ENCODE assay signal across 11 cellular contexts in the genomic region with DNA sequence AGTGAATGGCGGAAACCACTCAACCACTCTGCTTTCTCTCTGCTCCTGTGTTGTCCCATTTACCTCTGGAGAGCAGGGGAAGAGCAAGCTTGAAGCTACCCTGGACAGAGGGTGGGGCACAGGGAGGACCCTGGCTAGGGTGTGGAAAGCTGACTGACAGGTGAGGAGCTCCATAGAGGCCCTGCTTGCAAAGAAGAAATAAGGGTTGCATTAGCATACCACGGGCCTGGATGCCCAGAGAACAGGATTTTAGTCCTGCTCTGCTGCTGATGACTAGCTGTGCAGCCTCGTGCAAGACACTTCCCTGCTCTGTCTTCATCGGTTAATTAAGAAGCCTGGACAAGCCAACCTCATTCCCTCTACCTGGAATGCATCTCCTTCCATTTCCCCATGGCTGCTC.
DNase-seq lines count a peak whose midpoint lies in the region; TF ChIP-seq lines count a peak whose summit lies in the region.
"Had no signal": no experiment of that assay in that cellular context is flagged by ENCODE, and none has a peak within 500 bp of the region (broad histone marks: within the 10 kb centered on the region; RNA-seq: fewer than 3 reads in every experiment).

No MANE protein-coding gene starts in this region.

- H3K4me3 ChIP-seq in WERI-Rb-1 (ENCODE audit: low read depth, low read length): no peak overlapping the region
- H3K4me3 ChIP-seq: HAP-1 had no signal

- no peaks in the 10 kb centered on the region for H3K36me3 ChIP-seq in WERI-Rb-1
- H3K36me3 ChIP-seq: HAP-1 had no signal

- DNase-seq in DMS153 (lab: John Stamatoyannopoulos, UW): peak; percentile 15
- no peak for DNase-seq in DMS153 treated with DMSO at 0.1 percent for 48 hours (lab: John Stamatoyannopoulos, UW; ENCODE audit: unreplicated experiment)
- peak; percentile 13 for DNase-seq in activated CD8-positive, alpha-beta memory T cell treated with anti-CD3 and anti-CD28 coated beads, Interleukin-2, amount 50 U/mL, for 48 hours
- no peak for DNase-seq in activated CD8-positive, alpha-beta memory T cell treated with anti-CD3 and anti-CD28 coated beads for 24 hours
- peak; percentile 27 for DNase-seq in ecto neural progenitor cell (ENCODE audit: low spot score)
- DNase-seq in GF-D8 (lab: John Stamatoyannopoulos, UW): no peak
- DNase-seq in stimulated activated CD4-positive, alpha-beta T cell treated with anti-CD3 and anti-CD28 coated beads, Interleukin-4, amount 100 ng/mL, for 4 hours: no peak
- no peak for DNase-seq in WERI-Rb-1
- DNase-seq: DMS53 had no signal

- no peaks in the 10 kb centered on the region for H3K27me3 ChIP-seq in WERI-Rb-1 (ENCODE audit: insufficient read depth, low read depth, severe bottlenecking)

- no peak for TF ChIP-seq CTCF in WERI-Rb-1 (IDR thresholded peaks at IDR 0.05; ENCODE audit: low read depth, low read length)

- H3K27ac ChIP-seq in WERI-Rb-1: no peak overlapping the region
- H3K27ac ChIP-seq: 22Rv1 had no signal

- H3K9me3 ChIP-seq in WERI-Rb-1 (ENCODE audit: severe bottlenecking): no peaks in the 10 kb centered on the region
- H3K9me3 ChIP-seq: HAP-1 had no signal

Comparison
In these comparisons a context has a peak if more than half of its experiments do, and no peak if none do; other contexts are left out.
1. DNase-seq: peak in DMS153 (single experiment), activated CD8-positive, alpha-beta memory T cell treated with anti-CD3 and anti-CD28 coated beads, Interleukin-2, amount 50 U/mL, for 48 hours (single experiment) and ecto neural progenitor cell (single experiment); none in DMS153 treated with DMSO at 0.1 percent for 48 hours (single experiment), activated CD8-positive, alpha-beta memory T cell treated with anti-CD3 and anti-CD28 coated beads for 24 hours (single experiment), GF-D8 (single experiment), stimulated activated CD4-positive, alpha-beta T cell treated with anti-CD3 and anti-CD28 coated beads, Interleukin-4, amount 100 ng/mL, for 4 hours (0 of 2) and WERI-Rb-1 (single experiment).